8 cellular contexts compared by ENCODE assay signal in genomic region chr14:104859900-104860299, GRCh38.
"Had no signal": no experiment of that assay in that cellular context is flagged by ENCODE, and none has a peak within 500 bp of the region (broad histone marks: within the 10 kb centered on the region; RNA-seq: fewer than 3 reads in every experiment).

No MANE protein-coding gene starts in this region.

- ATAC-seq: GM23338, HCT116, K562 had no signal

- DNase-seq: H7, IMR-90 had no signal

- H3K4me3 ChIP-seq: GM23338, HAP-1, K562 had no signal

- FAIRE-seq: K562 had no signal

- H3K9ac ChIP-seq: KMS-11 had no signal

- H3K4me2 ChIP-seq: GM23338, KMS-11 had no signal

- H3K27ac ChIP-seq: HL-60, KMS-11 had no signal

- H3K9me3 ChIP-seq: HAP-1 had no signal

- H2AFZ ChIP-seq: GM23338 had no signal

- H3K36me3 ChIP-seq: HAP-1 had no signal
